10 cellular contexts compared by ENCODE assay signal in the genomic region with DNA sequence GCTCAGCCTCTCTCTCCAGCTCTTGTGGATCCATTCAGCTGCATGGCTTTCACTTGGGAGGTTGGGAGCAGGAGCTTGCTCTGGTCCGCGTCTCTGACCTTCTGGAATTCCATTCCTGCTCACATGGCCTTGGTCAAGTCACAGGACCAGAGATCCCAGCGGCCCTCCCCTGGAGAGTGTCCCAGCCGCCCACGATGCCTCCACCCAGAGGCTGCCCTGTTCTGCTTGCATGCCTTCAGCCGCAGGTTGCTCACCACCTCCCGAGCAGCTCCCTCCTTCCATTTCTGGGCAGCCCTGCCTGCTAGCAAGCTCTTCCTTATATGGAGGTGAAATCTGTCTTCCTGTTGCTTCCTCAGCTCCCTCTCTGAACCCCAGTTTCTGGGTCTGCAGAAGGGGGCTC. TPM values are rescaled to one million over a fixed set of nuclear protein-coding genes. Genes with fewer than 3 reads are reported as not detected.
DNase-seq lines count a peak whose midpoint lies in the region; TF ChIP-seq lines count a peak whose summit lies in the region.
"Had no signal": no experiment of that assay in that cellular context is flagged by ENCODE, and none has a peak within 500 bp of the region (broad histone marks: within the 10 kb centered on the region; RNA-seq: fewer than 3 reads in every experiment).

No MANE protein-coding gene starts in this region.

- peak overlapping the region in 56 of 59 donors; percentile 19 to 88 (median 71) for H3K27ac ChIP-seq in dorsolateral prefrontal cortex
- peak overlapping the region; percentile 82 for H3K27ac ChIP-seq in mesenchymal stem cell (ENCODE audit: low read length, poor library complexity, severe bottlenecking)

- H3K36me3 ChIP-seq in mesenchymal stem cell (ENCODE audit: control insufficient read depth in 1 of 2, insufficient read depth in 2 of 2, low read depth in 1 of 2, low read length in 2 of 2), result peaks cover 0 to 2% of the 10 kb centered on the region in 2 experiments

- 37% methylated on average over 7 of the region's 7 CpGs for WGBS in mesenchymal stem cell

- H2BK15ac ChIP-seq in mesenchymal stem cell (ENCODE audit: low read depth, poor library complexity, severe bottlenecking), result peak overlapping the region; percentile 70

- peak overlapping the region; percentile 56 to 58 for H3K18ac ChIP-seq in mesenchymal stem cell (ENCODE audit: low read depth in 1 of 2, low read length in 2 of 2)

- no peak overlapping the region for H3K4me3 Mint-ChIP-seq in activated CD4-positive, alpha-beta T cell treated with anti-CD3 and anti-CD28 coated beads, Interleukin-2, amount 10 ng/mL, durations not matched to agents 24 days and 14 days
- H3K4me3 Mint-ChIP-seq in type B pancreatic cell, result no peak overlapping the region

- H2BK120ac ChIP-seq in mesenchymal stem cell (ENCODE audit: low read depth, low read length), result peak overlapping the region; percentile 78

- H3K4me3 ChIP-seq in dorsolateral prefrontal cortex (no peak overlapping the region), mesenchymal stem cell (ENCODE audit: insufficient read depth in 1 of 2, low read depth in 1 of 2, low read length in 2 of 2) (no peak overlapping the region)

- TF ChIP-seq CTCF in dorsolateral prefrontal cortex (IDR thresholded peaks at IDR 0.05 in 54 of 56, conservative IDR thresholded peaks at IDR 0.05 in 2 of 56; ENCODE audit: low read depth in 1 of 56, partially characterized antibody in 56 of 56), result no peak
- no peak for TF ChIP-seq CTCF in type B pancreatic cell (conservative IDR thresholded peaks at IDR 0.05)

- intact Hi-C loops in activated CD4-positive, alpha-beta T cell treated with anti-CD3 and anti-CD28 coated beads, Interleukin-2, amount 10 ng/mL, durations not matched to agents 24 days and 14 days (cut with micrococcal nuclease), result no loop called here
- intact Hi-C loops in dorsolateral prefrontal cortex (cut with DNase I), result no loop called here

- H3K14ac ChIP-seq in mesenchymal stem cell (ENCODE audit: low read length in 2 of 2), result no peak overlapping the region

- H3K9me3 ChIP-seq in mesenchymal stem cell (ENCODE audit: control insufficient read depth, low read length), result no peaks in the 10 kb centered on the region

- H2BK12ac ChIP-seq in mesenchymal stem cell (ENCODE audit: low read length in 2 of 2), result peak overlapping the region; percentile 27 to 64

- H3K4me1 ChIP-seq in mesenchymal stem cell (ENCODE audit: control insufficient read depth, insufficient read depth, low read depth, low read length), result peaks cover 59% of the 10 kb centered on the region

- peak overlapping the region; percentile 90 for H4K91ac ChIP-seq in mesenchymal stem cell (ENCODE audit: low read length)

- peak overlapping the region; percentile 76 for H3K9ac ChIP-seq in mesenchymal stem cell (ENCODE audit: low read length)

- no peak overlapping the region for H3K4me2 ChIP-seq in mesenchymal stem cell (ENCODE audit: low read length, poor library complexity, severe bottlenecking)

- peak overlapping the region; percentile 62 for H2AK5ac ChIP-seq in mesenchymal stem cell (ENCODE audit: low read length, severe bottlenecking)

- no peaks in the 10 kb centered on the region for H3K27me3 ChIP-seq in dorsolateral prefrontal cortex
- no peaks in the 10 kb centered on the region for H3K27me3 ChIP-seq in mesenchymal stem cell (ENCODE audit: control insufficient read depth in 1 of 2, insufficient read depth in 1 of 2, low read length in 2 of 2)

- H3K23ac ChIP-seq in mesenchymal stem cell (ENCODE audit: low read length in 2 of 2), result no peak overlapping the region

- H3K27ac Mint-ChIP-seq in activated CD4-positive, alpha-beta T cell treated with anti-CD3 and anti-CD28 coated beads, Interleukin-2, amount 10 ng/mL, durations not matched to agents 24 days and 14 days, result peak overlapping the region; percentile 20
- H3K27ac Mint-ChIP-seq in type B pancreatic cell, result peak overlapping the region; percentile 81

- H3K36me3 Mint-ChIP-seq in activated CD4-positive, alpha-beta T cell treated with anti-CD3 and anti-CD28 coated beads, Interleukin-2, amount 10 ng/mL, durations not matched to agents 24 days and 14 days (ENCODE audit: low read depth), result peaks cover 3% of the 10 kb centered on the region
- H3K36me3 Mint-ChIP-seq in type B pancreatic cell, result peaks cover 7% of the 10 kb centered on the region

- H3K9me3 Mint-ChIP-seq in activated CD4-positive, alpha-beta T cell treated with anti-CD3 and anti-CD28 coated beads, Interleukin-2, amount 10 ng/mL, durations not matched to agents 24 days and 14 days, result no peaks in the 10 kb centered on the region
- H3K9me3 Mint-ChIP-seq in type B pancreatic cell, result no peaks in the 10 kb centered on the region

- H4K8ac ChIP-seq in mesenchymal stem cell (ENCODE audit: low read length), result peak overlapping the region; percentile 47

- peaks cover 31% of the 10 kb centered on the region for H3K4me1 Mint-ChIP-seq in activated CD4-positive, alpha-beta T cell treated with anti-CD3 and anti-CD28 coated beads, Interleukin-2, amount 10 ng/mL, durations not matched to agents 24 days and 14 days
- peaks cover 57% of the 10 kb centered on the region for H3K4me1 Mint-ChIP-seq in type B pancreatic cell (ENCODE audit: unreplicated experiment)

- no peak overlapping the region for H2AFZ ChIP-seq in mesenchymal stem cell (ENCODE audit: low read depth, low read length)

- peak overlapping the region; percentile 27 to 83 for H3K4ac ChIP-seq in mesenchymal stem cell (ENCODE audit: low read depth in 1 of 2, low read length in 2 of 2)

- peak; percentile 65 for DNase-seq in activated CD4-positive, alpha-beta T cell treated with anti-CD3 and anti-CD28 coated beads, Interleukin-2, amount 10 ng/mL, durations not matched to agents 24 days and 14 days
- no peak for DNase-seq in activated CD4-positive, alpha-beta T cell treated with anti-CD3 and anti-CD28 coated beads for 1 hour
- DNase-seq in dorsolateral prefrontal cortex (peak in 5 of 10 donors; percentile 37 to 57 (median 49)), mesenchymal stem cell (peak; percentile 89), type B pancreatic cell (ENCODE audit: extremely low spot score, unreplicated experiment) (no peak), RPMI8226 (no peak), NOMO-1 treated with DMSO at 0.1 percent for 48 hours (lab: John Stamatoyannopoulos, UW; ENCODE audit: unreplicated experiment) (no peak), NCI-H748 (lab: John Stamatoyannopoulos, UW; ENCODE audit: unreplicated experiment) (no peak)
- DNase-seq: NCI-H774; stimulated activated CD4-positive, alpha-beta T cell treated with anti-CD3 and anti-CD28 coated beads, Interleukin-2, amount 100 ng/mL, for 24 hours had no signal

- no peak overlapping the region for H2BK5ac ChIP-seq in mesenchymal stem cell (ENCODE audit: low read depth, low read length, poor library complexity, severe bottlenecking)

- no peaks in the 10 kb centered on the region for H3K27me3 Mint-ChIP-seq in activated CD4-positive, alpha-beta T cell treated with anti-CD3 and anti-CD28 coated beads, Interleukin-2, amount 10 ng/mL, durations not matched to agents 24 days and 14 days
- no peaks in the 10 kb centered on the region for H3K27me3 Mint-ChIP-seq in type B pancreatic cell

- H3K79me1 ChIP-seq in mesenchymal stem cell (replicated peaks; ENCODE audit: low read length, poor library complexity, severe bottlenecking), result peaks cover 43% of the 10 kb centered on the region

RNA-seq across cellular contexts. Expression of gene RAI1, which starts 32.6 kb away (rescaled TPM):
- 30.1 and 34.5 TPM in 2 replicates for total RNA-seq in activated CD4-positive, alpha-beta T cell treated with anti-CD3 and anti-CD28 coated beads, Interleukin-2, amount 10 ng/mL, durations not matched to agents 24 days and 14 days
- total RNA-seq in dorsolateral prefrontal cortex (10 to 100 TPM; 36.4 to 86.1 (median 56.3) TPM), type B pancreatic cell (ENCODE audit: low replicate concordance) (61.1 and 61.3 TPM in 2 replicates)
- polyA plus RNA-seq in mesenchymal stem cell (2013, experiment 1 of 2), result 24.1 TPM
- 22.8 TPM for polyA plus RNA-seq in mesenchymal stem cell (2013, experiment 2 of 2)

Comparison
In these comparisons a context has a peak if more than half of its experiments do, and no peak if none do; other contexts are left out.
1. DNase-seq: peak in activated CD4-positive, alpha-beta T cell treated with anti-CD3 and anti-CD28 coated beads, Interleukin-2, amount 10 ng/mL, durations not matched to agents 24 days and 14 days (single experiment) and mesenchymal stem cell (single experiment); none in activated CD4-positive, alpha-beta T cell treated with anti-CD3 and anti-CD28 coated beads for 1 hour (single experiment), type B pancreatic cell (single experiment), RPMI8226 (single experiment), NOMO-1 treated with DMSO at 0.1 percent for 48 hours (single experiment) and NCI-H748 (single experiment).